8 cellular contexts compared by ENCODE assay signal in the genomic region with DNA sequence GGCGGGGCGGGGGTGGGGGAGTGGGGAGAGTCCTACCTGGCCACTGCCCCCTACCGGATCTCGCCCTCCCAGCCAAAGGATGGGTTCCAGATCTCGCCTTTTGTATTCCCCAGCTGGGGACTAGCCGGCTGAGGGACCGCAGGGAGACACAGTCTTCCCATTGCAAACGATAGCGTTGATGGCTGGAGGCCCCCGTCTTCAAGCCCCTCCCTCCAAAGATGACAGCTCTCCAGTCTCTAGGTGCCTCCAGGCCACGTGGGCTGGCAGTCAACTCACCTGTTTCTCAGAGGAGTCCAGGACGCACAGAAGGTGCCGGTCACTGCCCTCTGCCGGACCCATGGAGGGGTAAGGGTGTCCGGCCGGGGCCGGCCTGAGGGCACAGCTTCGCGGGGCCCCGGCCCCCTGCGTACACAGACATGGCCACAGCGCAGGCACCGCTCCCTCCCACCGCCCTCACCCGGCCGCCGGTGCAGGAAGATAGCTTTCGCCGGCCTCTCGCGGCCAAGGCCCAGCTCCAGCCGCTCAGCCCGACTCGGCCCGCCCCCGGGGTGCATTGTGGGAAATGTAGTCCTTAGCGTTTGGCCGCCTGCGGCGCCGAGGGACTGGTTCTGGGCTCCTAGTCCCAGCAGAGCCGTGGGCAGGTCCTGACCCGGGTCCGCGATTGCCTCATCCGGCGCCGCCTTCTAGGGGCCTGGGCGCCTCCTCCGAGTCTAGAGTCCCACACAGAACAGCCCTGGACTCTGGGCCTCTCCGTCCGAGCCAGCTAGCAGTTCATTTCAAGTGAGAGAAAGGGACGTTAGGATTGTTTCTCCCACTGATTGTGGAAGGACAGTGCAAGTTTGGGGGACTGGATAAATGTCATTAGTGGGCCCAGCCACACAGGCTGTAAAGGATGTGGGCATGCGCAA. TPM values are rescaled to one million over a fixed set of nuclear protein-coding genes. Genes with fewer than 3 reads are reported as not detected.
DNase-seq lines count a peak whose midpoint lies in the region; FAIRE-seq and TF ChIP-seq lines count a peak whose summit lies in the region.

Gene MON1A (minus strand): TSS at position 479 of the 908 bp plus-strand sequence. CDS start 16,465 bp downstream, outside the sequence.

- no peaks in the 10 kb centered on the region for H3K9me3 ChIP-seq in neural progenitor cell (ENCODE audit: low read depth)

- peak; percentile 78 for DNase-seq in GOT3 (lab: John Stamatoyannopoulos, UW)
- DNase-seq in SHP77 treated with DMSO at 0.1 percent for 48 hours (lab: John Stamatoyannopoulos, UW): peak; percentile 83
- peak; percentile 83 for DNase-seq in activated gamma-delta T cell treated with Interleukin-2 at 50 U/mL for 16 hours
- DNase-seq in foreskin fibroblast: peak; percentile 89 to 97
- DNase-seq in neural progenitor cell (ENCODE audit: low spot score): peak; percentile 95
- DNase-seq in stromal cell of bone marrow (ENCODE audit: low read depth): peak; percentile 82

- peaks cover 7% of the 10 kb centered on the region for H3K27me3 Mint-ChIP-seq in neural progenitor cell (ENCODE audit: insufficient read depth, low read depth)

- peaks cover 18% of the 10 kb centered on the region for H3K4me1 Mint-ChIP-seq in neural progenitor cell

- no peaks in the 10 kb centered on the region for H4K20me1 ChIP-seq in neural progenitor cell (ENCODE audit: low read depth)

- no peaks in the 10 kb centered on the region for H3K9me3 Mint-ChIP-seq in neural progenitor cell

- H3F3A ChIP-seq in neural progenitor cell (ENCODE audit: low read depth): peaks cover 23% of the 10 kb centered on the region

- no peaks in the 10 kb centered on the region for H3K36me3 ChIP-seq in neural progenitor cell

- peaks cover 16% of the 10 kb centered on the region for H3K4me1 ChIP-seq in neural progenitor cell

- H3K36me3 Mint-ChIP-seq in neural progenitor cell: no peaks in the 10 kb centered on the region

- peak; percentile 89 for FAIRE-seq in G401.6 (lab: Jason Lieb, UNC)

- no peak within 1 kb of the TSS for H3K27ac ChIP-seq in neural progenitor cell

- H3K9ac ChIP-seq in neural progenitor cell: no peak within 1 kb of the TSS

- H2AFZ ChIP-seq in neural progenitor cell (replicated peaks): peak within 1 kb of the TSS; percentile 98

- TF ChIP-seq CTCF in LNCAP (IDR thresholded peaks at IDR 0.05) (peak; percentile 51), foreskin fibroblast (IDR thresholded peaks at IDR 0.05; ENCODE audit: low read depth, low read length) (peak; percentile 18), neural progenitor cell (IDR thresholded peaks at IDR 0.05) (peak; percentile 55)

- H3K79me2 ChIP-seq in neural progenitor cell (ENCODE audit: low read depth): no peaks in the 10 kb centered on the region

- peak within 1 kb of the TSS; percentile 62 for H3K27ac Mint-ChIP-seq in neural progenitor cell

- peak within 1 kb of the TSS; percentile 94 for H3K4me2 ChIP-seq in neural progenitor cell

- peak within 1 kb of the TSS; percentile 87 for H3K4me3 Mint-ChIP-seq in neural progenitor cell

- peak within 1 kb of the TSS; percentile 66 to 86 for H3K4me3 ChIP-seq in foreskin fibroblast (ENCODE audit: low read depth in 1 of 2, low read length in 2 of 2)
- H3K4me3 ChIP-seq in neural progenitor cell: peak within 1 kb of the TSS; percentile 84

- no peaks in the 10 kb centered on the region for H3K27me3 ChIP-seq in neural progenitor cell

RNA-seq across cellular contexts. Expression of gene MON1A, which starts in this region (rescaled TPM):
- total RNA-seq in neural progenitor cell (ENCODE audit: low replicate concordance): 1.9 and 4.5 TPM in 2 replicates
